9 cellular contexts compared by ENCODE assay signal in genomic region chr17:80415626-80416042, GRCh38. TPM values are rescaled to one million over a fixed set of nuclear protein-coding genes. Genes with fewer than 3 reads are reported as not detected.
A peak's percentile ranks its signal among the peaks of the same experiment; 100 is the strongest.
DNase-seq lines count a peak whose midpoint lies in the region; FAIRE-seq and TF ChIP-seq lines count a peak whose summit lies in the region.
"Had no signal": no experiment of that assay in that cellular context is flagged by ENCODE, and none has a peak within 500 bp of the region (broad histone marks: within the 10 kb centered on the region; RNA-seq: fewer than 3 reads in every experiment).

No MANE protein-coding gene starts in this region.

- no peak for TF ChIP-seq POLR2A in lower leg skin (IDR thresholded peaks at IDR 0.05)
- TF ChIP-seq POLR2A in vagina (IDR thresholded peaks at IDR 0.05), result no peak

- peak overlapping the region; percentile 93 for H3K4me3 ChIP-seq in astrocyte (ENCODE audit: insufficient read depth, low read depth, low read length)
- peak overlapping the region; percentile 82 for H3K4me3 ChIP-seq in lower leg skin (ENCODE audit: low read depth, poor library complexity, severe bottlenecking)
- peak overlapping the region; percentile 72 to 96 for H3K4me3 ChIP-seq in vagina

- H3K9ac ChIP-seq in astrocyte (ENCODE audit: low read length), result peak overlapping the region; percentile 97

- H3K79me2 ChIP-seq in astrocyte (ENCODE audit: insufficient read depth, low read length), result peaks cover 31% of the 10 kb centered on the region

- peaks cover 43% of the 10 kb centered on the region for H4K20me1 ChIP-seq in astrocyte (ENCODE audit: insufficient read depth, low read length)

- peak overlapping the region; percentile 97 for H2AFZ ChIP-seq in astrocyte (ENCODE audit: low read depth, low read length)

- FAIRE-seq in astrocyte (lab: Jason Lieb, UNC), result no peak
- FAIRE-seq: endometrium had no signal

- H3K27me3 Mint-ChIP-seq in activated naive CD4-positive, alpha-beta T cell treated with anti-CD3 and anti-CD28 coated beads, Interleukin-2, amount 50 U/mL, for 24 hours, result peaks cover 8% of the 10 kb centered on the region
- peaks cover 15% of the 10 kb centered on the region for H3K27me3 Mint-ChIP-seq in astrocyte (ENCODE audit: low read depth, unreplicated experiment)

- no peaks in the 10 kb centered on the region for H3K9me3 ChIP-seq in astrocyte (ENCODE audit: insufficient read depth, low read depth, low read length)
- no peaks in the 10 kb centered on the region for H3K9me3 ChIP-seq in vagina

- H3K4me3 Mint-ChIP-seq in activated naive CD4-positive, alpha-beta T cell treated with anti-CD3 and anti-CD28 coated beads, Interleukin-2, amount 50 U/mL, for 24 hours, result peak overlapping the region; percentile 84
- H3K4me3 Mint-ChIP-seq in astrocyte (ENCODE audit: unreplicated experiment), result peak overlapping the region; percentile 91

- no peak overlapping the region for H3K27ac Mint-ChIP-seq in activated naive CD4-positive, alpha-beta T cell treated with anti-CD3 and anti-CD28 coated beads, Interleukin-2, amount 50 U/mL, for 24 hours
- peak overlapping the region; percentile 94 for H3K27ac Mint-ChIP-seq in astrocyte (ENCODE audit: unreplicated experiment)

- no peaks in the 10 kb centered on the region for H3K9me3 Mint-ChIP-seq in activated naive CD4-positive, alpha-beta T cell treated with anti-CD3 and anti-CD28 coated beads, Interleukin-2, amount 50 U/mL, for 24 hours
- H3K9me3 Mint-ChIP-seq in astrocyte (ENCODE audit: unreplicated experiment), result no peaks in the 10 kb centered on the region

- no peak for TF ChIP-seq CTCF in astrocyte (IDR thresholded peaks at IDR 0.05; ENCODE audit: insufficient read depth, low read depth, low read length)
- TF ChIP-seq CTCF in lower leg skin (IDR thresholded peaks at IDR 0.05), result no peak
- no peak for TF ChIP-seq CTCF in vagina (IDR thresholded peaks at IDR 0.05)

- 9 to 17% methylated on average over 16 to 24 of the region's 36 CpGs for WGBS in lower leg skin, 2 donors

- no peaks in the 10 kb centered on the region for H3K27me3 ChIP-seq in astrocyte (ENCODE audit: insufficient read depth, low read length)
- H3K27me3 ChIP-seq in vagina, result no peaks in the 10 kb centered on the region

- H3K4me1 Mint-ChIP-seq in activated naive CD4-positive, alpha-beta T cell treated with anti-CD3 and anti-CD28 coated beads, Interleukin-2, amount 50 U/mL, for 24 hours, result peaks cover 28% of the 10 kb centered on the region
- peaks cover 15% of the 10 kb centered on the region for H3K4me1 Mint-ChIP-seq in astrocyte (ENCODE audit: low read depth, unreplicated experiment)

- H3K36me3 Mint-ChIP-seq in activated naive CD4-positive, alpha-beta T cell treated with anti-CD3 and anti-CD28 coated beads, Interleukin-2, amount 50 U/mL, for 24 hours, result peaks cover 3% of the 10 kb centered on the region
- H3K36me3 Mint-ChIP-seq in astrocyte (ENCODE audit: low read depth, unreplicated experiment), result peaks cover 9% of the 10 kb centered on the region

- no peak for DNase-seq in activated naive CD4-positive, alpha-beta T cell treated with Interleukin-2 at 50 U/mL for 16 hours
- DNase-seq in astrocyte (ENCODE audit: low read depth), result no peak
- no peak for DNase-seq in lower leg skin (ENCODE audit: low spot score in 2 of 2)
- no peak for DNase-seq in vagina (ENCODE audit: extremely low spot score in 2 of 2)
- no peak for DNase-seq in stimulated activated CD4-positive, alpha-beta T cell treated with anti-CD3 and anti-CD28 coated beads, Interleukin-4, amount 100 ng/mL, for 24 hours
- no peak for DNase-seq in stimulated activated naive CD4-positive, alpha-beta T cell (lab: John Stamatoyannopoulos, UW)
- DNase-seq in NCI-H187 (lab: John Stamatoyannopoulos, UW), result no peak

- H3K36me3 ChIP-seq in astrocyte (ENCODE audit: insufficient read depth, low read length) (peaks cover 8% of the 10 kb centered on the region), vagina (no peaks in the 10 kb centered on the region)

- H3K27ac ChIP-seq in astrocyte (ENCODE audit: low read depth, low read length) (peak overlapping the region; percentile 99), vagina (peak overlapping the region; percentile 83)

- intact Hi-C loops in lower leg skin (cut with DNase I; ENCODE audit: low total_unique reads), result no loop called here
- intact Hi-C loops in vagina (cut with DNase I), result no loop called here

- H3K4me1 ChIP-seq in astrocyte (ENCODE audit: insufficient read depth, low read length) (peaks cover 10% of the 10 kb centered on the region), vagina (peaks cover 41% of the 10 kb centered on the region)

- H3K4me2 ChIP-seq in astrocyte (ENCODE audit: low read length), result peak overlapping the region; percentile 98

RNA-seq across cellular contexts. Expression of gene ENDOV, which starts 0.7 kb away (rescaled TPM):
- total RNA-seq in astrocyte (20.7 and 30.8 TPM in 2 replicates), lower leg skin (10 to 100 TPM; 13.7 to 26.8 (median 21.3) TPM), vagina (11.8 TPM)
